2 cellular contexts compared by ENCODE assay signal in the genomic region with DNA sequence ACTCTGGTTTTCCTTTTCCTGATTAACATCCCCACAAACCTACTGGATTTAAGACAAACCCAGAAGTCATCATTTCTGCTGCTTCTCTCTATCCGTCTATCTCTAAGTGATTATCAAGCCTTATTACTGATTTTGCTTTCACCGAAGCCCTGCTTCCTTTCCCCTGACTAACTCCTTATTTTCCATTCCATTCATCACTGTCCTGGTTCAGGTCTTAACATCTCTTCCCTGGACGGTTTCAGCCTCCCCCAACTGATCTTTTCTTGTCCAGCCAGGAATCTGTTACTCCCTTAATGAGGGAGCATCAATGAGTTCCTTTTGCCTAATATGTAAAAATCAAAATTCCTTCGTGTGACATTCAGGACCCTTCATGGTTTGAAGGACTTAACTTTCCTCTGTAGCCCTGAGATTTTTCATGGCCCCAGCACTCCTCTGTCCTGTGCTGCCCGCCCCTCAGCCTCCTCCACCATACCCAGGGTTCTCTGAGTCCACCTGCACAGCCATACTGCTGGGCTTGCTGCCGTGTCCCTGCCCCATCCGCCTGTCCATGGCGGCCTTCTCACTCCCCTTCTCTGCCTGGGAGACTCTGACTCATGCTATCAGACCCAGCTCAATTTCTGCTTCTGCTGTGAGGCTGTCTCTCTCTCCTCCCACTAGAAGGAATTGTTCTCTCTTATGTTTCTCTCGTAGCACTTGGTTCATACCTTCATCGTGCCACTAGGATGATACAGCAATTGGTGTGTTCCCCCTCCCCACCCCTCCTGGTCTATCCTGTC.
TF ChIP-seq lines count a peak whose summit lies in the region.

No MANE protein-coding gene starts in this region.

TF ChIP-seq in HCT116, 20 proteins besides CTCF, POLR2A, EP300 and RAD21 (continued from another document):
- TF ChIP-seq SP1 (IDR thresholded peaks at IDR 0.05; ENCODE audit: low read depth) (0 out of 2 replicates have a peak, but pooled peaks have one; percentile 28), ZFX (IDR thresholded peaks at IDR 0.05) (no peak), JUND (IDR thresholded peaks at IDR 0.05) (0 out of 2 replicates have a peak, but pooled peaks have one; percentile 37), YY1 (IDR thresholded peaks at IDR 0.05; ENCODE audit: extremely low read depth, insufficient replicate concordance, low read depth, low read length) (no peak), EZH2phosphoT487 (IDR thresholded peaks at IDR 0.05; ENCODE audit: borderline replicate concordance) (no peak)

TF ChIP-seq in K562, 482 proteins besides CTCF, POLR2A, EP300 and RAD21:
- TF ChIP-seq YY1 (IDR thresholded peaks at IDR 0.05; ENCODE audit: borderline replicate concordance in 1 of 3, control insufficient read depth in 1 of 3, extremely low read depth in 1 of 3, insufficient read depth in 3 of 3, insufficient read length in 1 of 3, insufficient replicate concordance in 2 of 3, low read depth in 1 of 3, low read length in 2 of 3), result peak in 1 of 3 experiments; percentile 33
- peak; percentile 41; the same call in 1 of the 2 replicates for TF ChIP-seq ATF3 (IDR thresholded peaks at IDR 0.05)
- TF ChIP-seq ATF3 (CRISPR knock-in tag; conservative IDR thresholded peaks at IDR 0.05), result no peak
- no peak for TF ChIP-seq SREBF2 (CRISPR knock-in tag; IDR thresholded peaks at IDR 0.05)
- TF ChIP-seq JUND (IDR thresholded peaks at IDR 0.05; ENCODE audit: borderline replicate concordance, low read depth, low read length), result peak; percentile 62
- peak; percentile 46; the same call in 1 of the 3 replicates for TF ChIP-seq JUND (tag; IDR thresholded peaks at IDR 0.05; ENCODE audit: borderline replicate concordance, low read depth, low read length)
- TF ChIP-seq ARID1B (IDR thresholded peaks at IDR 0.05), result 0 out of 2 replicates have a peak, but pooled peaks have one; percentile 12
- peak; percentile 32; the same call in 1 of the 2 replicates for TF ChIP-seq ZFP1 (CRISPR knock-in tag; IDR thresholded peaks at IDR 0.05)
- peak; percentile 7; the same call in 1 of the 2 replicates for TF ChIP-seq NFE2 (IDR thresholded peaks at IDR 0.05; ENCODE audit: low read depth)
- TF ChIP-seq DPF2 (IDR thresholded peaks at IDR 0.05), result 0 out of 2 replicates have a peak, but pooled peaks have one; percentile 16
- TF ChIP-seq FOSL1 (tag; conservative IDR thresholded peaks at IDR 0.05), result peak; percentile 71
- no peak for TF ChIP-seq ILK (tag; IDR thresholded peaks at IDR 0.05; ENCODE audit: borderline replicate concordance, low read depth)
- no peak for TF ChIP-seq ZNF668 (CRISPR knock-in tag; IDR thresholded peaks at IDR 0.05)
- TF ChIP-seq VEZF1 (CRISPR knock-in tag; IDR thresholded peaks at IDR 0.05), result peak; percentile 70
